12 cellular contexts compared by ENCODE assay signal in the genomic region with DNA sequence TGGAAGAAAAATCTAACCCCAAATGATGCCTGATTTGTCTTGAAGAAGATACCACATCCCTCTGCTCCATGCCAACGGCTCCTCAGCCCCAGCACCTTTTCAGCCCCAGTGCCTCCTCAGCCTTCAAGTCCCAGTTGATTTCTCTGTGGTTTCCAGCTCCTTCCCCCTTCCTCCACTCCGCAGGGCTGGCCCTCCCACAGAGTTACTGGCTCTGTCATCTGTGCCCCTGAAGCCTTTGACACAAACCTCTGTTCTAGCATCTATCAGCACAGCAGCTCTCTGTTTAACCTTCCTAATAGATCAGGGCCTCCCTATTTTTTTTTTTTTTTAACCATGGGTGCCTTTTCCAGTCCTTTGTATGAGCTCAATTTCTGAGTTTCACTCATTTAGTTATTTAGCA.
DNase-seq lines count a peak whose midpoint lies in the region; ATAC-seq, FAIRE-seq and TF ChIP-seq lines count a peak whose summit lies in the region.
"Had no signal": no experiment of that assay in that cellular context is flagged by ENCODE, and none has a peak within 500 bp of the region (broad histone marks: within the 10 kb centered on the region; RNA-seq: fewer than 3 reads in every experiment).

No MANE protein-coding gene starts in this region.

- H2AK5ac ChIP-seq in neuronal stem cell (ENCODE audit: low read depth, low read length) = no peak overlapping the region

- no peaks in the 10 kb centered on the region for H3K36me3 ChIP-seq in GM12878 (ENCODE audit: control insufficient read depth in 2 of 2, insufficient read depth in 2 of 2, low read length in 1 of 2)
- no peaks in the 10 kb centered on the region for H3K36me3 ChIP-seq in upper lobe of right lung
- no peaks in the 10 kb centered on the region for H3K36me3 ChIP-seq in sigmoid colon
- no peaks in the 10 kb centered on the region for H3K36me3 ChIP-seq in neuronal stem cell (replicated peaks in 1 of 2; ENCODE audit: control insufficient read depth in 2 of 2, insufficient read depth in 2 of 2, low read length in 2 of 2)
- H3K36me3 ChIP-seq: MG63 had no signal

- no TSS peak for BruUV-seq in GM12878 (replicated peaks; lab: Mats Ljungman, UMichigan)

- H3K27ac ChIP-seq in GM12878 (ENCODE audit: control insufficient read depth, insufficient read depth) (no peak overlapping the region), upper lobe of right lung (no peak overlapping the region), sigmoid colon (no peak overlapping the region), neuronal stem cell (replicated peaks; ENCODE audit: low read length) (no peak overlapping the region)

- H3K4me3 Mint-ChIP-seq in natural killer cell treated with Interleukin-12 subunit alpha and Interleukin-12 subunit beta and Interleukin-15 and Interleukin-18, amount 100 ng/mL, for 72 hours = no peak overlapping the region
- no peak overlapping the region for H3K4me3 Mint-ChIP-seq in natural killer cell
- H3K4me3 Mint-ChIP-seq: central memory CD8-positive, alpha-beta T cell had no signal

- peaks cover 0 to 17% of the 10 kb centered on the region in 2 donors for H3K4me1 Mint-ChIP-seq in natural killer cell treated with Interleukin-12 subunit alpha and Interleukin-12 subunit beta and Interleukin-15 and Interleukin-18, amount 100 ng/mL, for 72 hours (ENCODE audit: low read depth in 2 of 2)
- H3K4me1 Mint-ChIP-seq in natural killer cell = no peaks in the 10 kb centered on the region

- RAD21 ChIA-PET in GM12878 (lab: Charles Lee; ENCODE audit: unreplicated experiment) = interaction anchor here (0.8 to 2.2 kb wide), 18 partner anchors 8 to 403 kb away, joined by 3 to 18 read pairs (median 3); no protein-coding TSS in a partner anchor

- no peak for TF ChIP-seq EP300 in GM12878 (IDR thresholded peaks at IDR 0.05; ENCODE audit: borderline replicate concordance in 1 of 2, control insufficient read depth in 1 of 2, low read depth in 2 of 2, low read length in 2 of 2)
- TF ChIP-seq EP300 in sigmoid colon (IDR thresholded peaks at IDR 0.05) = no peak

- peaks cover 0 to 3% of the 10 kb centered on the region in 2 donors for H3K27me3 Mint-ChIP-seq in natural killer cell treated with Interleukin-12 subunit alpha and Interleukin-12 subunit beta and Interleukin-15 and Interleukin-18, amount 100 ng/mL, for 72 hours
- no peaks in the 10 kb centered on the region for H3K27me3 Mint-ChIP-seq in natural killer cell (ENCODE audit: low read depth in 2 of 2)
- H3K27me3 Mint-ChIP-seq: central memory CD8-positive, alpha-beta T cell had no signal

- no peaks in the 10 kb centered on the region for H4K20me1 ChIP-seq in GM12878 (ENCODE audit: control insufficient read depth, insufficient read depth)

- POLR2A ChIA-PET in GM12878 (lab: Charles Lee) = interaction anchor here (0.6 to 2.0 kb wide), 13 partner anchors 8 to 268 kb away, joined by 3 to 7 read pairs (median 4); no protein-coding TSS in a partner anchor

- H3K18ac ChIP-seq in neuronal stem cell (ENCODE audit: low read length) = no peak overlapping the region

- CTCF ChIA-PET in GM12878 (lab: Yijun Ruan, JAX) = interaction anchor here (1.0 to 1.8 kb wide), 3 partner anchors 38 to 65 kb away, joined by 5 to 6 read pairs (median 6); no protein-coding TSS in a partner anchor

- H4K8ac ChIP-seq in neuronal stem cell (ENCODE audit: low read depth, low read length) = no peak overlapping the region

- in situ Hi-C loops in GM12878 (cut with MboI) = no loop called here

- H4K91ac ChIP-seq in neuronal stem cell (ENCODE audit: low read depth, low read length, poor library complexity) = no peak overlapping the region

- no peak for ATAC-seq in natural killer cell treated with Interleukin-12 subunit alpha and Interleukin-12 subunit beta and Interleukin-15 and Interleukin-18, amount 100 ng/mL, for 72 hours
- ATAC-seq in natural killer cell (no peak), GM12878 (peak; percentile 81), upper lobe of right lung (peak; percentile 45)

- no peak overlapping the region for H2BK120ac ChIP-seq in neuronal stem cell (ENCODE audit: low read depth, low read length)

- H3K23ac ChIP-seq in neuronal stem cell (ENCODE audit: low read depth, low read length, poor library complexity) = no peak overlapping the region

- H2AFZ ChIP-seq in GM12878 (ENCODE audit: control insufficient read depth, low read depth, low read length) (no peak overlapping the region), neuronal stem cell (ENCODE audit: low read length) (no peak overlapping the region)

- no peaks in the 10 kb centered on the region for H3K9me3 ChIP-seq in GM12878 (replicated peaks; ENCODE audit: control insufficient read depth, insufficient read depth, low read length)
- no peaks in the 10 kb centered on the region for H3K9me3 ChIP-seq in upper lobe of right lung
- no peaks in the 10 kb centered on the region for H3K9me3 ChIP-seq in sigmoid colon
- H3K9me3 ChIP-seq in neuronal stem cell (replicated peaks in 1 of 2; ENCODE audit: control insufficient read depth in 2 of 2, insufficient read depth in 1 of 2, low read depth in 1 of 2, low read length in 2 of 2) = no peaks in the 10 kb centered on the region
- H3K9me3 ChIP-seq: MG63, SK-N-SH had no signal

- FAIRE-seq in GM12878 (lab: Jason Lieb, UNC) = no peak

- H3K4me2 ChIP-seq in GM12878 (ENCODE audit: control insufficient read depth, insufficient read depth) (no peak overlapping the region), neuronal stem cell (ENCODE audit: insufficient read depth, low read length, poor library complexity, severe bottlenecking) (no peak overlapping the region)
- H3K4me2 ChIP-seq: SK-N-SH had no signal

- H3K9ac ChIP-seq in GM12878 (ENCODE audit: control insufficient read depth, insufficient read depth, low read length) (no peak overlapping the region), neuronal stem cell (ENCODE audit: low read depth, low read length, poor library complexity) (no peak overlapping the region)
- H3K9ac ChIP-seq: SK-N-SH had no signal

- no peak overlapping the region for H2BK12ac ChIP-seq in neuronal stem cell (ENCODE audit: low read length)

- DNase-seq in natural killer cell treated with Interleukin-12 subunit alpha and Interleukin-12 subunit beta and Interleukin-15 and Interleukin-18, amount 100 ng/mL, for 72 hours (ENCODE audit: low spot score) = no peak
- no peak for DNase-seq in natural killer cell
- peak; percentile 48 for DNase-seq in MV-4-11 (lab: John Stamatoyannopoulos, UW)
- DNase-seq in GM12878 (ENCODE audit: low read depth, low spot score) = no peak
- DNase-seq in upper lobe of right lung = no peak
- DNase-seq in sigmoid colon = no peak
- DNase-seq in neuronal stem cell (ENCODE audit: low spot score) = no peak
- DNase-seq in NAMALWA (ENCODE audit: low spot score) = no peak
- DNase-seq: MG63, NCI-H69, SK-N-SH had no signal

- no peak for TF ChIP-seq RAD21 in GM12878 (IDR thresholded peaks at IDR 0.05; ENCODE audit: insufficient read depth, low read depth, low read length)

- SMC1A ChIA-PET in GM12878 (lab: Charles Lee; ENCODE audit: uncharacterized antibody, unreplicated experiment) = interaction anchor here (0.6 to 2.9 kb wide), 20 partner anchors 8 to 265 kb away, joined by 3 to 25 read pairs (median 6); no protein-coding TSS in a partner anchor

- H3K79me2 ChIP-seq in GM12878 (ENCODE audit: control insufficient read depth, insufficient read depth, low read length) = no peaks in the 10 kb centered on the region

- WGBS in GM12878 (ENCODE audit: insufficient coverage, insufficient replicate concordance, low lambda C conversion rate, missing lambda C conversion rate) = 0% methylated on average over 2 of the region's 2 CpGs
- whole genome bisulfite sequencing in sigmoid colon, 2 donors = 34 to 50% methylated on average over 2 of the region's 2 CpGs
- WGBS in neuronal stem cell (ENCODE audit: extremely low coverage in 2 of 2, insufficient read length in 2 of 2, insufficient replicate concordance in 1 of 2), 2 donors = no CpG with 5 or more reads among the region's 2 CpGs

- H2BK5ac ChIP-seq in neuronal stem cell (ENCODE audit: low read length) = no peak overlapping the region

- H3K14ac ChIP-seq in neuronal stem cell (ENCODE audit: low read length) = no peak overlapping the region

- TF ChIP-seq POLR2A in GM12878 (IDR thresholded peaks at IDR 0.05; ENCODE audit: low read depth, low read length) = no peak
- TF ChIP-seq POLR2A in sigmoid colon (IDR thresholded peaks at IDR 0.05) = no peak

- H3K4ac ChIP-seq in neuronal stem cell (ENCODE audit: low read length) = no peak overlapping the region

- no peaks in the 10 kb centered on the region for H3K36me3 Mint-ChIP-seq in natural killer cell treated with Interleukin-12 subunit alpha and Interleukin-12 subunit beta and Interleukin-15 and Interleukin-18, amount 100 ng/mL, for 72 hours
- H3K36me3 Mint-ChIP-seq in natural killer cell = no peaks in the 10 kb centered on the region

- no peaks in the 10 kb centered on the region for H3K79me1 ChIP-seq in neuronal stem cell (ENCODE audit: low read depth, low read length)

- H2BK15ac ChIP-seq in neuronal stem cell (ENCODE audit: low read length) = no peak overlapping the region

- H3K4me1 ChIP-seq in GM12878 (ENCODE audit: control insufficient read depth, insufficient read depth, low read length) (peaks cover 5% of the 10 kb centered on the region; the same call in 1 of the 2 replicates), upper lobe of right lung (no peaks in the 10 kb centered on the region), sigmoid colon (no peaks in the 10 kb centered on the region), neuronal stem cell (ENCODE audit: control insufficient read depth in 2 of 2, insufficient read depth in 1 of 2, low read depth in 1 of 2, low read length in 2 of 2) (peaks cover 0 to 4% of the 10 kb centered on the region in 2 donors)

- no peaks in the 10 kb centered on the region for H3K9me3 Mint-ChIP-seq in natural killer cell treated with Interleukin-12 subunit alpha and Interleukin-12 subunit beta and Interleukin-15 and Interleukin-18, amount 100 ng/mL, for 72 hours
- H3K9me3 Mint-ChIP-seq in natural killer cell = no peaks in the 10 kb centered on the region
- H3K9me3 Mint-ChIP-seq: central memory CD8-positive, alpha-beta T cell had no signal

- intact Hi-C loops in natural killer cell (cut with micrococcal nuclease) = no loop called here
- intact Hi-C loops in GM12878 (cut with micrococcal nuclease; ENCODE audit: unreplicated experiment) = no loop called here
- intact Hi-C loops in upper lobe of right lung (cut with DNase I) = no loop called here
- intact Hi-C loops in sigmoid colon (cut with DNase I) = no loop called here

- H3K4me3 ChIP-seq in GM12878 = no peak overlapping the region
- H3K4me3 ChIP-seq in upper lobe of right lung = no peak overlapping the region
- no peak overlapping the region for H3K4me3 ChIP-seq in sigmoid colon
- no peak overlapping the region for H3K4me3 ChIP-seq in neuronal stem cell (ENCODE audit: low read length in 2 of 2)
- H3K4me3 ChIP-seq: MG63 had no signal

- TF ChIP-seq CTCF in natural killer cell (IDR thresholded peaks at IDR 0.05) (no peak), GM12878 (IDR thresholded peaks at IDR 0.05 in 2 of 3, conservative IDR thresholded peaks at IDR 0.05 in 1 of 3; ENCODE audit: control insufficient read depth in 2 of 3, extremely low read depth in 1 of 3, insufficient read depth in 1 of 3, low read depth in 3 of 3, low read length in 3 of 3) (no peak), upper lobe of right lung (IDR thresholded peaks at IDR 0.05) (no peak), sigmoid colon (IDR thresholded peaks at IDR 0.05) (no peak)

- peak overlapping the region; percentile 35 to 44 for H3K27ac Mint-ChIP-seq in natural killer cell treated with Interleukin-12 subunit alpha and Interleukin-12 subunit beta and Interleukin-15 and Interleukin-18, amount 100 ng/mL, for 72 hours
- H3K27ac Mint-ChIP-seq in natural killer cell = no peak overlapping the region

- no peaks in the 10 kb centered on the region for H3K27me3 ChIP-seq in GM12878 (replicated peaks in 1 of 2; ENCODE audit: control insufficient read depth in 2 of 2, insufficient read depth in 2 of 2, low read length in 1 of 2)
- H3K27me3 ChIP-seq in upper lobe of right lung = no peaks in the 10 kb centered on the region
- H3K27me3 ChIP-seq in sigmoid colon = no peaks in the 10 kb centered on the region
- no peaks in the 10 kb centered on the region for H3K27me3 ChIP-seq in neuronal stem cell (ENCODE audit: control insufficient read depth in 3 of 3, insufficient read depth in 3 of 3, low read depth in 1 of 3, low read length in 3 of 3)
- H3K27me3 ChIP-seq: MG63 had no signal

Comparison
In these comparisons a context has a peak if more than half of its experiments do, and no peak if none do; other contexts are left out.
1. H3K27ac Mint-ChIP-seq: peak in natural killer cell treated with Interleukin-12 subunit alpha and Interleukin-12 subunit beta and Interleukin-15 and Interleukin-18, amount 100 ng/mL, for 72 hours (2 of 2); none in natural killer cell (0 of 2).
2. ATAC-seq: peak in GM12878 (single experiment) and upper lobe of right lung (single experiment); none in natural killer cell treated with Interleukin-12 subunit alpha and Interleukin-12 subunit beta and Interleukin-15 and Interleukin-18, amount 100 ng/mL, for 72 hours (0 of 2) and natural killer cell (0 of 3).